ENCODE assay signal across 16 cellular contexts in the genomic region with DNA sequence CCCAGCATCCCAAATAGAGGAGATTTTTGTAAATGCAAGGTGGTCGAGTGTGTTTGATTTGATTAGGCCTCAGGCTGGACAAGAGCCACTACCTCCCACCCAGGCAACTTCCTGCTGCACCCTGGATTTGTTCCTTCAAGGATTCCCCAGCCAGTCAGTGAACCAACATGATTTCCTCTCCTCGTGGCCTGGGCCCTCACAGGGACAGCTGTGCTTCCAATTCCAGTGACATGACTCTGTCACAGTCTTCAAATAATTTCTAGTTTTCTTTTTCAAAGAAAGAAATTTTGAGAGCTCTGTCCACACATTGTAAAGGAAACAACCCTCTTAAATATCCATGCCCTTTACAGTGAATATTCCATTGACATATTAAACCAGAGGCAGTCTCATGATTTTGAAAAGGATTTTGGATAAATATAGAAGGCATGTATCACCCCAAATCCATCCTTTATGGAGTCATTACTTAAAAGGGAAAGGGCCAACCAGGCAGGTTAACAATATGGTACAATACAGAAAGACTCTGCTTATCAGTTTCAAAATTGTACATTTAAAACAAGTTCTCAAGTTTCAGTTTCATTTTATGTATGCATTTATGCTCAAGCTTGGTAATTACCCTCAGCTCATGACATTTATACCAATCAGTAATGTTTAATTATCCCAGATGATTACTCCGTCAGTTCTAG.
DNase-seq lines count a peak whose midpoint lies in the region; ATAC-seq, FAIRE-seq and TF ChIP-seq lines count a peak whose summit lies in the region.
"Had no signal": no experiment of that assay in that cellular context is flagged by ENCODE, and none has a peak within 500 bp of the region (broad histone marks: within the 10 kb centered on the region; RNA-seq: fewer than 3 reads in every experiment).

No MANE protein-coding gene starts in this region.

- H3K36me3 ChIP-seq in mesodermal cell (ENCODE audit: control insufficient read depth, insufficient read depth, low read length) (no peaks in the 10 kb centered on the region), ovary (no peaks in the 10 kb centered on the region)

- POLR2A ChIA-PET in A549 (lab: Yijun Ruan, JAX) = interaction anchor here (3.7 kb wide), 1 partner anchor 120 kb away, joined by 16 read pairs; no protein-coding TSS in a partner anchor

- TF ChIP-seq CTCF in A549 (IDR thresholded peaks at IDR 0.05) = no peak
- TF ChIP-seq CTCF in GM10266 (IDR thresholded peaks at IDR 0.05; ENCODE audit: control insufficient read depth, insufficient read depth, low read depth, missing control alignments) = no peak
- TF ChIP-seq CTCF in VCaP (conservative IDR thresholded peaks at IDR 0.05) = no peak
- no peak for TF ChIP-seq CTCF in omental fat pad (IDR thresholded peaks at IDR 0.05)
- no peak for TF ChIP-seq CTCF in ovary (IDR thresholded peaks at IDR 0.05)

- intact Hi-C loops in ovary (cut with DNase I) = no loop called here

- H3K4me3 ChIP-seq in A549 = no peak overlapping the region
- H3K4me3 ChIP-seq in mesodermal cell (ENCODE audit: extremely low read depth, insufficient read depth, low read length, poor library complexity, severe bottlenecking) = no peak overlapping the region
- H3K4me3 ChIP-seq in ovary = no peak overlapping the region

- peaks cover 71% of the 10 kb centered on the region for H3K4me1 ChIP-seq in A549
- peaks cover 58% of the 10 kb centered on the region for H3K4me1 ChIP-seq in mesodermal cell (ENCODE audit: control insufficient read depth, insufficient read depth, low read length, poor library complexity, severe bottlenecking)
- peaks cover 14% of the 10 kb centered on the region for H3K4me1 ChIP-seq in ovary (ENCODE audit: insufficient read depth)

- H3K9me3 ChIP-seq in A549 (no peaks in the 10 kb centered on the region), mesodermal cell (ENCODE audit: control insufficient read depth, low read length) (no peaks in the 10 kb centered on the region), ovary (no peaks in the 10 kb centered on the region)

- no peaks in the 10 kb centered on the region for H3K27me3 ChIP-seq in ovary

- 60% methylated on average over 3 of the region's 3 CpGs for WGBS in A549 (ENCODE audit: missing lambda C conversion rate)
- WGBS in mesodermal cell (ENCODE audit: insufficient coverage in 2 of 2), 2 experiments = 86 to 91% methylated on average over 2 of the region's 3 CpGs
- 56 to 64% (median 57%) methylated on average over 3 of the region's 3 CpGs for WGBS in ovary, 3 donors

- TF ChIP-seq POLR2A in A549 (IDR thresholded peaks at IDR 0.05; ENCODE audit: low read length) = no peak
- no peak for TF ChIP-seq POLR2A in ovary (IDR thresholded peaks at IDR 0.05)

- no peak for FAIRE-seq in A549 (lab: Jason Lieb, UNC)

- peak overlapping the region; percentile 53; the same call in 2 of the 3 replicates for H3K4me2 ChIP-seq in A549

- CTCF ChIA-PET in A549 (lab: Yijun Ruan, JAX) = interaction anchor here (0.5 to 1.8 kb wide), 3 partner anchors 12 to 585 kb away, joined by 3 to 8 read pairs (median 3); no protein-coding TSS in a partner anchor

- ATAC-seq in A549 (no peak), omental fat pad (ENCODE audit: low FRiP score) (no peak)

- peak overlapping the region; percentile 90 to 93 for H3K27ac ChIP-seq in A549
- H3K27ac ChIP-seq in VCaP = peak overlapping the region; percentile 85
- H3K27ac ChIP-seq in mesodermal cell (ENCODE audit: low read depth, low read length, severe bottlenecking) = peak overlapping the region; percentile 14
- H3K27ac ChIP-seq in ovary = no peak overlapping the region

- TF ChIP-seq EP300 in A549 (IDR thresholded peaks at IDR 0.05) (no peak), ovary (IDR thresholded peaks at IDR 0.05) (no peak)

- DNase-seq in A549 (ENCODE audit: low read depth in 1 of 2, low spot score in 1 of 2) (no peak), GM10266 (ENCODE audit: extremely low spot score) (peak; percentile 24), omental fat pad (ENCODE audit: low spot score) (no peak), ovary (no peak), GM03348 (ENCODE audit: low spot score) (no peak), HCEC 1CT (no peak)
- DNase-seq: activated CD4-positive, alpha-beta T cell treated with anti-CD3 and anti-CD28 coated beads for 48 hours; activated naive CD4-positive, alpha-beta T cell; DND-41; effector memory CD4-positive, alpha-beta T cell; foreskin fibroblast; NCI-H1930; NCI-H526; occipital lobe had no signal

- no peak for TF ChIP-seq RAD21 in A549 (conservative IDR thresholded peaks at IDR 0.05 in 1 of 2, IDR thresholded peaks at IDR 0.05 in 1 of 2)

TF ChIP-seq in A549, 52 proteins besides CTCF, POLR2A, EP300 and RAD21:
- no peak for TF ChIP-seq HOXB5 (CRISPR knock-in tag; IDR thresholded peaks at IDR 0.05)
- TF ChIP-seq, protein P1, sequence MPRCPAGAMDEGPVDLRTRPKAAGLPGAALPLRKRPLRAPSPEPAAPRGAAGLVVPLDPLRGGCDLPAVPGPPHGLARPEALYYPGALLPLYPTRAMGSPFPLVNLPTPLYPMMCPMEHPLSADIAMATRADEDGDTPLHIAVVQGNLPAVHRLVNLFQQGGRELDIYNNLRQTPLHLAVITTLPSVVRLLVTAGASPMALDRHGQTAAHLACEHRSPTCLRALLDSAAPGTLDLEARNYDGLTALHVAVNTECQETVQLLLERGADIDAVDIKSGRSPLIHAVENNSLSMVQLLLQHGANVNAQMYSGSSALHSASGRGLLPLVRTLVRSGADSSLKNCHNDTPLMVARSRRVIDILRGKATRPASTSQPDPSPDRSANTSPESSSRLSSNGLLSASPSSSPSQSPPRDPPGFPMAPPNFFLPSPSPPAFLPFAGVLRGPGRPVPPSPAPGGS (IDR thresholded peaks at IDR 0.05) = no peak
- no peak for TF ChIP-seq RNF2 (IDR thresholded peaks at IDR 0.05; ENCODE audit: borderline replicate concordance, low read depth)
- no peak for TF ChIP-seq ESRRA (IDR thresholded peaks at IDR 0.05; ENCODE audit: borderline replicate concordance, low read length)
- no peak for TF ChIP-seq GATA3 (IDR thresholded peaks at IDR 0.05; ENCODE audit: borderline replicate concordance)
- TF ChIP-seq RARB (CRISPR knock-in tag; IDR thresholded peaks at IDR 0.05) = no peak
- TF ChIP-seq FOXS1 (CRISPR knock-in tag; IDR thresholded peaks at IDR 0.05) = no peak
- TF ChIP-seq SMC3 (IDR thresholded peaks at IDR 0.05) = no peak
- no peak for TF ChIP-seq NFE2L2 (conservative IDR thresholded peaks at IDR 0.05; ENCODE audit: low read length)
- TF ChIP-seq, protein P2, sequence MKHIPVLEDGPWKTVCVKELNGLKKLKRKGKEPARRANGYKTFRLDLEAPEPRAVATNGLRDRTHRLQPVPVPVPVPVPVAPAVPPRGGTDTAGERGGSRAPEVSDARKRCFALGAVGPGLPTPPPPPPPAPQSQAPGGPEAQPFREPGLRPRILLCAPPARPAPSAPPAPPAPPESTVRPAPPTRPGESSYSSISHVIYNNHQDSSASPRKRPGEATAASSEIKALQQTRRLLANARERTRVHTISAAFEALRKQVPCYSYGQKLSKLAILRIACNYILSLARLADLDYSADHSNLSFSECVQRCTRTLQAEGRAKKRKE (CRISPR knock-in tag; IDR thresholded peaks at IDR 0.05; ENCODE audit: low read depth) = no peak
- no peak for TF ChIP-seq TP53 (CRISPR knock-in tag; IDR thresholded peaks at IDR 0.05)

Comparison
In these comparisons a context has a peak if more than half of its experiments do, and no peak if none do; other contexts are left out.
1. H3K27ac ChIP-seq: peak in A549 (2 of 2), VCaP (single experiment) and mesodermal cell (single experiment); none in ovary (0 of 2).